Comparison of ENCODE assay signal across 8 cellular contexts in genomic region chr5:111756701-111757581, GRCh38. TPM values are rescaled to one million over a fixed set of nuclear protein-coding genes. Genes with fewer than 3 reads are reported as not detected.
DNase-seq lines count a peak whose midpoint lies in the region; ATAC-seq, FAIRE-seq and TF ChIP-seq lines count a peak whose summit lies in the region.

Gene NREP, minus strand, starts transcription at chr5:111757194. Its CDS starts 1,422 bp downstream, at chr5:111755772.

- peak within 1 kb of the TSS; percentile 80 to 100 (median 100) for H3K4me3 ChIP-seq in endothelial cell of umbilical vein (replicated peaks in 1 of 3; ENCODE audit: insufficient read depth in 1 of 3, low read depth in 1 of 3, low read length in 3 of 3)

- H4K20me1 ChIP-seq in endothelial cell of umbilical vein (replicated peaks; ENCODE audit: control insufficient read depth, extremely low read depth, insufficient read depth, low read length), result no peaks in the 10 kb centered on the region

- H3K36me3 ChIP-seq in endothelial cell of umbilical vein (ENCODE audit: control insufficient read depth in 2 of 2, extremely low read depth in 1 of 2, insufficient read depth in 2 of 2, low read length in 2 of 2), result no peaks in the 10 kb centered on the region

- intact Hi-C loops in endothelial cell of umbilical vein (cut with micrococcal nuclease), result loop anchor here (1.0 to 10.0 kb wide), 10 partner anchors 9 to 1022 kb away; partner anchors contain the start of genes SLC25A46 and STARD4

- POLR2A ChIA-PET in endothelial cell of umbilical vein (lab: Charles Lee), result interaction anchor here (0.6 to 2.5 kb wide), 10 partner anchors 9 to 404 kb away, joined by 3 to 13 read pairs (median 4); no protein-coding TSS in a partner anchor

- H2AFZ ChIP-seq in endothelial cell of umbilical vein (ENCODE audit: low read depth, low read length), result peak within 1 kb of the TSS; percentile 83

- dilution Hi-C loops in endothelial cell of umbilical vein (cut with MboI; ENCODE audit: extremely low pct_ligation_motif_present, low sequenced_read_pairs), result no loop called here

- H3K9me1 ChIP-seq in endothelial cell of umbilical vein (replicated peaks; ENCODE audit: control insufficient read depth, extremely low read depth, insufficient read depth, low read length), result no peaks in the 10 kb centered on the region

- H3K9ac ChIP-seq in endothelial cell of umbilical vein (replicated peaks; ENCODE audit: extremely low read depth, insufficient read depth, low read length), result peak within 1 kb of the TSS; percentile 100

- peak; percentile 48 for ATAC-seq in GM21381 (IDR thresholded peaks at IDR 0.05; ENCODE audit: unreplicated experiment)

- DNase-seq in COLO829 (ENCODE audit: low spot score), result peak; percentile 55
- peak; percentile 93 for DNase-seq in HT1080 (ENCODE audit: low read depth)
- peak; percentile 83 to 85 for DNase-seq in NOMO-1 (lab: John Stamatoyannopoulos, UW; ENCODE audit: unreplicated experiment in 2 of 2)
- peak; percentile 48 for DNase-seq in activated CD8-positive, alpha-beta memory T cell treated with anti-CD3 and anti-CD28 coated beads, Interleukin-2, amount 50 U/mL, for 1 hour (ENCODE audit: extremely low read depth)
- peak; percentile 91 for DNase-seq in endothelial cell of umbilical vein (ENCODE audit: low read depth, low spot score)
- DNase-seq in midbrain (lab: John Stamatoyannopoulos, UW), result peak; percentile 91
- DNase-seq in stimulated activated CD8-positive, alpha-beta memory T cell treated with anti-CD3 and anti-CD28 coated beads, Interleukin-2, amount 100 ng/mL, for 48 hours (ENCODE audit: low read depth in 2 of 2), result peak; percentile 62 to 63

- CTCF ChIA-PET in endothelial cell of umbilical vein (lab: Charles Lee), result interaction anchor here (0.6 to 3.7 kb wide), 19 partner anchors 9 to 404 kb away, joined by 3 to 59 read pairs (median 3); no protein-coding TSS in a partner anchor

- H3K4me1 ChIP-seq in endothelial cell of umbilical vein (ENCODE audit: control insufficient read depth, extremely low read depth, insufficient read depth, low read length), result peaks cover 29% of the 10 kb centered on the region

- FAIRE-seq in endothelial cell of umbilical vein (lab: Jason Lieb, UNC), result peak; percentile 59

- H3K27ac ChIP-seq in endothelial cell of umbilical vein (ENCODE audit: insufficient read depth, low read depth, low read length), result peak within 1 kb of the TSS; percentile 97

- peaks cover 36% of the 10 kb centered on the region for H3K79me2 ChIP-seq in endothelial cell of umbilical vein (ENCODE audit: control insufficient read depth, insufficient read depth, low read length)

- peak within 1 kb of the TSS; percentile 97 for H3K4me2 ChIP-seq in endothelial cell of umbilical vein (ENCODE audit: insufficient read depth, low read length)

- TF ChIP-seq CTCF in endothelial cell of umbilical vein (IDR thresholded peaks at IDR 0.05; ENCODE audit: extremely low read depth in 1 of 2, insufficient read depth in 1 of 2, low read depth in 1 of 2, low read length in 2 of 2), result peak; percentile 24 to 54

- H3K9me3 ChIP-seq in endothelial cell of umbilical vein (replicated peaks; ENCODE audit: control insufficient read depth, insufficient read depth, low read length), result no peaks in the 10 kb centered on the region

- TF ChIP-seq POLR2A in endothelial cell of umbilical vein (IDR thresholded peaks at IDR 0.05; ENCODE audit: low read depth, low read length), result no peak

- H3K27me3 ChIP-seq in endothelial cell of umbilical vein (ENCODE audit: control insufficient read depth in 2 of 2, insufficient read depth in 2 of 2, low read length in 2 of 2), result no peaks in the 10 kb centered on the region

- BruUV-seq in endothelial cell of umbilical vein (replicated peaks; lab: Mats Ljungman, UMichigan), result TSS peak; percentile 49

TF ChIP-seq in endothelial cell of umbilical vein, 7 proteins besides CTCF, POLR2A, EP300 and RAD21:
- no peak for TF ChIP-seq POLR2AphosphoS5 (IDR thresholded peaks at IDR 0.05; ENCODE audit: insufficient read depth, low read depth, low read length)
- no peak for TF ChIP-seq GATA2 (IDR thresholded peaks at IDR 0.05; ENCODE audit: insufficient read depth, insufficient read length, low read depth, low read length)
- TF ChIP-seq JUN (IDR thresholded peaks at IDR 0.05; ENCODE audit: borderline replicate concordance, insufficient read depth, insufficient read length, low read depth), result no peak
- TF ChIP-seq MAX (IDR thresholded peaks at IDR 0.05; ENCODE audit: insufficient read depth, insufficient read length), result no peak
- no peak for TF ChIP-seq MYC (IDR thresholded peaks at IDR 0.05; ENCODE audit: low read depth, low read length)

RNA-seq across cellular contexts. Expression of gene NREP, which starts in this region (rescaled TPM):
- 12.0 and 14.0 TPM in 2 replicates for total RNA-seq in HT1080 (2014; rRNA removed; shearing (Covaris generic))
- polyA plus RNA-seq in HT1080 (2015; cell fraction: cytosol; rRNA removed), result 19.8 and 22.1 TPM in 2 replicates
- polyA plus RNA-seq in HT1080 (2015; cell fraction: nucleus; rRNA removed), result 41.4 and 51.2 TPM in 2 replicates
- total RNA-seq in endothelial cell of umbilical vein, result 96.7 and 107 TPM in 2 replicates
- polyA plus RNA-seq in endothelial cell of umbilical vein, result 89.6 and 112 TPM in 2 replicates
- polyA plus RNA-seq in endothelial cell of umbilical vein (2011; cell fraction: cytosol; rRNA removed), result 86.4 and 91.4 TPM in 2 replicates
- polyA plus RNA-seq in endothelial cell of umbilical vein (2011; cell fraction: nucleus; rRNA removed), result 169 and 229 TPM in 2 replicates
- 92.6 and 93.3 TPM in 2 replicates for polyA plus RNA-seq in endothelial cell of umbilical vein (2012)
- polyA minus RNA-seq in endothelial cell of umbilical vein, result 90.9 and 105 TPM in 2 replicates
- 1.7 TPM for polyA minus RNA-seq in endothelial cell of umbilical vein (2011; cell fraction: cytosol; rRNA and poly(A)+ RNA removed)
- polyA minus RNA-seq in endothelial cell of umbilical vein (2011; cell fraction: nucleus; rRNA and poly(A)+ RNA removed), result 274 and 382 TPM in 2 replicates

Comparison
In these comparisons a context has a peak if more than half of its experiments do, and no peak if none do; other contexts are left out.
1. Peak in every context shown above with its lines: DNase-seq, ATAC-seq, H3K4me3 ChIP-seq and H3K27ac ChIP-seq.